Comparison of ENCODE assay signal across 1 cellular context in genomic region chr14:102948698-102949061, GRCh38.
TF ChIP-seq lines count a peak whose summit lies in the region.

No MANE protein-coding gene starts in this region.

TF ChIP-seq in K562, 482 proteins besides CTCF, POLR2A, EP300 and RAD21 (continued from another document):
- TF ChIP-seq CEBPZ (IDR thresholded peaks at IDR 0.05; ENCODE audit: borderline replicate concordance, low read depth, low read length): no peak
